In genomic region chr5:122702524-122702875, GRCh38 we compare ENCODE assay signal across 15 cellular contexts.
DNase-seq lines count a peak whose midpoint lies in the region; ATAC-seq and TF ChIP-seq lines count a peak whose summit lies in the region.
"Had no signal": no experiment of that assay in that cellular context is flagged by ENCODE, and none has a peak within 500 bp of the region (broad histone marks: within the 10 kb centered on the region; RNA-seq: fewer than 3 reads in every experiment).

No MANE protein-coding gene starts in this region.

- no peaks in the 10 kb centered on the region for H3K27me3 ChIP-seq in tibial nerve
- H3K27me3 ChIP-seq: cardiac muscle cell had no signal

- TF ChIP-seq CTCF in tibial nerve (IDR thresholded peaks at IDR 0.05): no peak

- no peak for DNase-seq in activated naive CD8-positive, alpha-beta T cell treated with anti-CD3 and anti-CD28 coated beads, Interleukin-2, amount 50 U/mL, for 24 hours
- no peak for DNase-seq in tibial nerve (ENCODE audit: low spot score in 2 of 2)
- DNase-seq in NCI-H2171 treated with DMSO at 0.1 percent for 48 hours (lab: John Stamatoyannopoulos, UW): no peak
- DNase-seq in NCI-H146 (lab: John Stamatoyannopoulos, UW): no peak
- DNase-seq in NOMO-1 (lab: John Stamatoyannopoulos, UW; ENCODE audit: unreplicated experiment in 2 of 2): no peak
- DNase-seq: activated effector memory CD4-positive, alpha-beta T cell treated with Interleukin-2 at 50 U/mL for 16 hours; IMR-90; mesenchymal stem cell; NCI-H1694; NK-92 treated with Interleukin-12 subunit alpha and Interleukin-12 subunit beta, amount 100 ng/mL, for 24 hours; posterior cingulate gyrus had no signal

- H3K4me3 Mint-ChIP-seq in activated naive CD8-positive, alpha-beta T cell treated with anti-CD3 and anti-CD28 coated beads, Interleukin-2, amount 50 U/mL, for 24 hours: no peak overlapping the region

- H3K4me1 ChIP-seq in tibial nerve: no peaks in the 10 kb centered on the region

- no peaks in the 10 kb centered on the region for H3K9me3 ChIP-seq in tibial nerve

- no peak overlapping the region for H3K4me3 ChIP-seq in tibial nerve
- H3K4me3 ChIP-seq: cardiac muscle cell had no signal

- ATAC-seq in GM18858 (IDR thresholded peaks at IDR 0.05; ENCODE audit: unreplicated experiment): peak; percentile 27
- peak; percentile 38 for ATAC-seq in GM21528 (IDR thresholded peaks at IDR 0.05; ENCODE audit: low FRiP score, unreplicated experiment)
- peak; percentile 41 for ATAC-seq in HG03108 (IDR thresholded peaks at IDR 0.05; ENCODE audit: unreplicated experiment)
- ATAC-seq in activated naive CD8-positive, alpha-beta T cell treated with anti-CD3 and anti-CD28 coated beads, Interleukin-2, amount 50 U/mL, for 24 hours: peak; percentile 50

- H3K36me3 Mint-ChIP-seq in activated naive CD8-positive, alpha-beta T cell treated with anti-CD3 and anti-CD28 coated beads, Interleukin-2, amount 50 U/mL, for 24 hours (ENCODE audit: low read depth): no peaks in the 10 kb centered on the region

- H3K9me3 Mint-ChIP-seq in activated naive CD8-positive, alpha-beta T cell treated with anti-CD3 and anti-CD28 coated beads, Interleukin-2, amount 50 U/mL, for 24 hours: no peaks in the 10 kb centered on the region

- TF ChIP-seq EP300 in tibial nerve (IDR thresholded peaks at IDR 0.05): no peak

- H3K27me3 Mint-ChIP-seq in activated naive CD8-positive, alpha-beta T cell treated with anti-CD3 and anti-CD28 coated beads, Interleukin-2, amount 50 U/mL, for 24 hours: no peaks in the 10 kb centered on the region

- H3K27ac Mint-ChIP-seq in activated naive CD8-positive, alpha-beta T cell treated with anti-CD3 and anti-CD28 coated beads, Interleukin-2, amount 50 U/mL, for 24 hours: peak overlapping the region; percentile 49

- H3K27ac ChIP-seq in tibial nerve: no peak overlapping the region
- H3K27ac ChIP-seq: cardiac muscle cell had no signal

- no peaks in the 10 kb centered on the region for H3K36me3 ChIP-seq in tibial nerve
- H3K36me3 ChIP-seq: cardiac muscle cell had no signal

- TF ChIP-seq POLR2A in tibial nerve (IDR thresholded peaks at IDR 0.05): no peak

- WGBS in tibial nerve, 2 donors: 55 to 98% methylated on average over 2 of the region's 2 CpGs

- peaks cover 20% of the 10 kb centered on the region for H3K4me1 Mint-ChIP-seq in activated naive CD8-positive, alpha-beta T cell treated with anti-CD3 and anti-CD28 coated beads, Interleukin-2, amount 50 U/mL, for 24 hours
